ENCODE assay signal across 19 cellular contexts in the genomic region with DNA sequence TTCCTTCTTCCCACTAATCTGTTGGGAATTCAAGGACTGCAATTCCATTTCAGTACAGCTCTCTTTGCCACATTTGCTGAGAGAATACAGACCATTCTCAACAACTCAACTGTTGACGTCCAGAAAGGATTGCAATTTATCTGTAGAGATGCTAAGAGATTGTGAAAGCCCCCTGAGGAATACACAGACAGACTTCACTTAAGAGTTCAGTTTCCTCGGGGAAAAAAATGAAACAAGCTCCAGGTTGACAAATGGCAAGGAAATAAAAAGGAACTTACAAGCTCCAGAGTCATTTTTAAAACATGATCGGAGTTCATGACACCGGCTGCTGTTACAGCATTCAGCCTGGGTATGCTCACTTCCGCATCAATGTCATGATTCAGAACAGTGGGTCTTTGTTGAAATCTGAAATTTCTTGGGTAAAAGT. TPM values are rescaled to one million over a fixed set of nuclear protein-coding genes. Genes with fewer than 3 reads are reported as not detected.
DNase-seq lines count a peak whose midpoint lies in the region; ATAC-seq and TF ChIP-seq lines count a peak whose summit lies in the region.
"Had no signal": no experiment of that assay in that cellular context is flagged by ENCODE, and none has a peak within 500 bp of the region (broad histone marks: within the 10 kb centered on the region; RNA-seq: fewer than 3 reads in every experiment).

No MANE protein-coding gene starts in this region.

- intact Hi-C loops in Right ventricle myocardium superior (cut with DNase I): no loop called here
- intact Hi-C loops in thyroid gland (cut with DNase I): no loop called here
- intact Hi-C loops in activated T-helper 2 cell treated with anti-CD3 and anti-CD28 coated beads, Interferon-gamma antibody, Interleukin-2, Interleukin-4, amounts not matched to agents 10 μg/mL and 5 μg/mL and 100 μg/mL, durations not matched to agents 14 hours and 24 hours and 36 hours (cut with micrococcal nuclease): no loop called here

- no peak overlapping the region for H3K4me3 Mint-ChIP-seq in nephron
- H3K4me3 Mint-ChIP-seq in activated T-helper 2 cell treated with anti-CD3 and anti-CD28 coated beads, Interferon-gamma antibody, Interleukin-2, Interleukin-4, amounts not matched to agents 10 μg/mL and 5 μg/mL and 100 μg/mL, durations not matched to agents 14 hours and 24 hours and 36 hours (ENCODE audit: low read depth): no peak overlapping the region

- DNase-seq in Right ventricle myocardium superior: no peak
- no peak for DNase-seq in right atrium auricular region (ENCODE audit: low spot score)
- peak; percentile 33 for DNase-seq in choroid plexus epithelial cell (ENCODE audit: low read depth)
- no peak for DNase-seq in thyroid gland
- DNase-seq in activated T-helper 2 cell treated with anti-CD3 and anti-CD28 coated beads, Interferon-gamma antibody, Interleukin-2, Interleukin-4, amounts not matched to agents 10 μg/mL and 5 μg/mL and 100 μg/mL, durations not matched to agents 14 hours and 24 hours and 36 hours (ENCODE audit: low spot score): no peak
- no peak for DNase-seq in anterior cingulate cortex (lab: John Stamatoyannopoulos, UW)
- no peak for DNase-seq in activated effector memory CD4-positive, alpha-beta T cell treated with Interleukin-2 at 50 U/mL for 16 hours
- DNase-seq: activated T-cell treated with anti-CD3 and anti-CD28 coated beads, Interleukin-2, amount 50 U/mL, for 1 hour; hypothalamus; mesendoderm; NCI-H1105 treated with DMSO at 0.1 percent for 48 hours; NCI-H524; SHP77; WERI-Rb-1 had no signal

- no peak for TF ChIP-seq POLR2A in thyroid gland (IDR thresholded peaks at IDR 0.05)

- H3K27ac Mint-ChIP-seq in nephron: peak overlapping the region in 2 of 3 experiments; percentile 5 to 84
- no peak overlapping the region for H3K27ac Mint-ChIP-seq in activated T-helper 2 cell treated with anti-CD3 and anti-CD28 coated beads, Interferon-gamma antibody, Interleukin-2, Interleukin-4, amounts not matched to agents 10 μg/mL and 5 μg/mL and 100 μg/mL, durations not matched to agents 14 hours and 24 hours and 36 hours

- H3K4me1 Mint-ChIP-seq in nephron: peaks cover 14% of the 10 kb centered on the region
- H3K4me1 Mint-ChIP-seq in activated T-helper 2 cell treated with anti-CD3 and anti-CD28 coated beads, Interferon-gamma antibody, Interleukin-2, Interleukin-4, amounts not matched to agents 10 μg/mL and 5 μg/mL and 100 μg/mL, durations not matched to agents 14 hours and 24 hours and 36 hours (ENCODE audit: low read depth): no peaks in the 10 kb centered on the region

- no peaks in the 10 kb centered on the region for H3K9me3 ChIP-seq in right atrium auricular region
- H3K9me3 ChIP-seq in thyroid gland: no peaks in the 10 kb centered on the region
- H3K9me3 ChIP-seq: A549, ascending aorta had no signal

- H3K27me3 ChIP-seq in right atrium auricular region: no peaks in the 10 kb centered on the region
- no peaks in the 10 kb centered on the region for H3K27me3 ChIP-seq in thyroid gland
- H3K27me3 ChIP-seq: ascending aorta had no signal

- H3K27me3 Mint-ChIP-seq in nephron (ENCODE audit: low read depth): peaks cover 4% of the 10 kb centered on the region
- peaks cover 26% of the 10 kb centered on the region for H3K27me3 Mint-ChIP-seq in activated T-helper 2 cell treated with anti-CD3 and anti-CD28 coated beads, Interferon-gamma antibody, Interleukin-2, Interleukin-4, amounts not matched to agents 10 μg/mL and 5 μg/mL and 100 μg/mL, durations not matched to agents 14 hours and 24 hours and 36 hours (ENCODE audit: low read depth)

- no peak overlapping the region for H3K27ac ChIP-seq in right atrium auricular region
- H3K27ac ChIP-seq in thyroid gland: no peak overlapping the region
- H3K27ac ChIP-seq: A549, ascending aorta, WERI-Rb-1 had no signal

- peaks cover 3% of the 10 kb centered on the region for H3K9me3 Mint-ChIP-seq in nephron
- peaks cover 4% of the 10 kb centered on the region for H3K9me3 Mint-ChIP-seq in activated T-helper 2 cell treated with anti-CD3 and anti-CD28 coated beads, Interferon-gamma antibody, Interleukin-2, Interleukin-4, amounts not matched to agents 10 μg/mL and 5 μg/mL and 100 μg/mL, durations not matched to agents 14 hours and 24 hours and 36 hours

- TF ChIP-seq CTCF in right atrium auricular region (IDR thresholded peaks at IDR 0.05): no peak
- TF ChIP-seq CTCF in choroid plexus epithelial cell (conservative IDR thresholded peaks at IDR 0.05; ENCODE audit: low read depth, low read length): no peak
- no peak for TF ChIP-seq CTCF in nephron (IDR thresholded peaks at IDR 0.05; ENCODE audit: unreplicated experiment in 3 of 3)
- TF ChIP-seq CTCF in thyroid gland (IDR thresholded peaks at IDR 0.05): no peak

- no peaks in the 10 kb centered on the region for H3K36me3 ChIP-seq in right atrium auricular region
- H3K36me3 ChIP-seq in thyroid gland: no peaks in the 10 kb centered on the region
- H3K36me3 ChIP-seq: ascending aorta, WERI-Rb-1 had no signal

- ATAC-seq in Right ventricle myocardium superior (ENCODE audit: poor library complexity): peak; percentile 71
- ATAC-seq: A549 had no signal

- H3K4me3 ChIP-seq in right atrium auricular region (no peak overlapping the region), choroid plexus epithelial cell (ENCODE audit: low read depth, low read length) (no peak overlapping the region), thyroid gland (replicated peaks in 1 of 3) (no peak overlapping the region)
- H3K4me3 ChIP-seq: A549, ascending aorta had no signal

- H3K36me3 Mint-ChIP-seq in nephron (ENCODE audit: low read depth): no peaks in the 10 kb centered on the region
- H3K36me3 Mint-ChIP-seq in activated T-helper 2 cell treated with anti-CD3 and anti-CD28 coated beads, Interferon-gamma antibody, Interleukin-2, Interleukin-4, amounts not matched to agents 10 μg/mL and 5 μg/mL and 100 μg/mL, durations not matched to agents 14 hours and 24 hours and 36 hours (ENCODE audit: low read depth): no peaks in the 10 kb centered on the region

- WGBS in thyroid gland, 2 donors: 62 to 71% methylated on average over 5 of the region's 5 CpGs

- no peaks in the 10 kb centered on the region for H3K4me1 ChIP-seq in right atrium auricular region
- H3K4me1 ChIP-seq in thyroid gland: no peaks in the 10 kb centered on the region
- H3K4me1 ChIP-seq: A549, ascending aorta had no signal

RNA-seq across cellular contexts. Expression of gene TLR10, which starts 13.8 kb away (rescaled TPM):
- total RNA-seq in Right ventricle myocardium superior (not detected), right atrium auricular region (under 1 TPM in 1 of 2 donors, not detected in 1; 0.08 TPM), thyroid gland (under 1 TPM in 2 of 4 donors, not detected in 2; 0.10 to 0.83 TPM)
- not detected in 2 replicates for total RNA-seq in activated T-helper 2 cell treated with anti-CD3 and anti-CD28 coated beads, Interferon-gamma antibody, Interleukin-2, Interleukin-4, amounts not matched to agents 10 μg/mL and 5 μg/mL and 100 μg/mL, durations not matched to agents 14 hours and 24 hours and 36 hours
- total RNA-seq: ascending aorta, HT-29, renal cortical epithelial cell had no signal

RNA-seq across cellular contexts. Expression of gene TLR1, which starts 35.6 kb away (rescaled TPM):
- total RNA-seq in Right ventricle myocardium superior: 3.4 TPM
- total RNA-seq in right atrium auricular region: 1 to 10 TPM; 3.6 to 8.9 TPM
- 10 to 100 TPM in 1 of 4 donors, 1 to 10 TPM in 3; 4.0 to 12.8 (median 7.5) TPM for total RNA-seq in thyroid gland
- 0.34 and 0.67 TPM in 2 replicates for total RNA-seq in activated T-helper 2 cell treated with anti-CD3 and anti-CD28 coated beads, Interferon-gamma antibody, Interleukin-2, Interleukin-4, amounts not matched to agents 10 μg/mL and 5 μg/mL and 100 μg/mL, durations not matched to agents 14 hours and 24 hours and 36 hours
- total RNA-seq: HT-29 had no signal
